1 cellular context compared by ENCODE assay signal in genomic region chr3:150729682-150730360, GRCh38.
A peak's percentile ranks its signal among the peaks of the same experiment; 100 is the strongest.
TF ChIP-seq lines count a peak whose summit lies in the region.

No MANE protein-coding gene starts in this region.

TF ChIP-seq in K562, 482 proteins besides CTCF, POLR2A, EP300 and RAD21 (continued from another document and continues in another):
- TF ChIP-seq MEF2D (tag; conservative IDR thresholded peaks at IDR 0.05; ENCODE audit: low read depth) (0 out of 2 replicates have a peak, but pooled peaks have one; percentile 28), ZNF766 (CRISPR knock-in tag; conservative IDR thresholded peaks at IDR 0.05) (no peak; the same call in 1 of the 2 replicates), ZBTB11 (CRISPR knock-in tag; IDR thresholded peaks at IDR 0.05) (peak in 1 of 3 experiments; percentile 42; a peak in 1 of 6 replicates), PKNOX1 (IDR thresholded peaks at IDR 0.05) (no peak), MTA1 (IDR thresholded peaks at IDR 0.05; ENCODE audit: borderline replicate concordance) (0 out of 2 replicates have a peak, but pooled peaks have one; percentile 56), FOXK1 (CRISPR knock-in tag; IDR thresholded peaks at IDR 0.05; ENCODE audit: borderline replicate concordance) (no peak), NR1H2 (CRISPR knock-in tag; IDR thresholded peaks at IDR 0.05) (no peak), GATA2 (CRISPR knock-in tag; IDR thresholded peaks at IDR 0.05) (peak; percentile 83), ZNF511 (CRISPR knock-in tag; IDR thresholded peaks at IDR 0.05) (no peak), NBN (IDR thresholded peaks at IDR 0.05; ENCODE audit: low read depth) (peak; percentile 76; the same call in 1 of the 2 replicates), PRDM10 (IDR thresholded peaks at IDR 0.05; ENCODE audit: partially characterized antibody) (peak; percentile 97), CBX1 (IDR thresholded peaks at IDR 0.05; ENCODE audit: low read depth) (no peak), FOXJ3 (CRISPR knock-in tag; IDR thresholded peaks at IDR 0.05) (0 out of 2 replicates have a peak, but pooled peaks have one; percentile 20), NCOA6 (IDR thresholded peaks at IDR 0.05) (no peak), ARID1B (IDR thresholded peaks at IDR 0.05) (peak; percentile 97), STAT5A (IDR thresholded peaks at IDR 0.05; ENCODE audit: borderline replicate concordance, low read length) (peak; percentile 89), FOXO4 (CRISPR knock-in tag; IDR thresholded peaks at IDR 0.05) (no peak), HCFC1 (IDR thresholded peaks at IDR 0.05; ENCODE audit: low read depth, low read length) (no peak), RERE (CRISPR knock-in tag; IDR thresholded peaks at IDR 0.05; ENCODE audit: borderline replicate concordance) (no peak), BCOR (IDR thresholded peaks at IDR 0.05) (0 out of 2 replicates have a peak, but pooled peaks have one; percentile 68), KLF13 (tag; IDR thresholded peaks at IDR 0.05; ENCODE audit: borderline replicate concordance, low read depth) (no peak), ZNF444 (CRISPR knock-in tag; IDR thresholded peaks at IDR 0.05) (no peak), SMARCB1 (IDR thresholded peaks at IDR 0.05; ENCODE audit: insufficient read length, low read depth) (no peak), ZKSCAN8 (CRISPR knock-in tag; IDR thresholded peaks at IDR 0.05) (peak; percentile 61; the same call in 1 of the 2 replicates), CBFA2T3 (IDR thresholded peaks at IDR 0.05) (peak; percentile 94), SMARCE1 (IDR thresholded peaks at IDR 0.05) (peak; percentile 92), ZNF175 (CRISPR knock-in tag; IDR thresholded peaks at IDR 0.05; ENCODE audit: low read depth) (no peak), MED1 (CRISPR knock-in tag; IDR thresholded peaks at IDR 0.05; ENCODE audit: borderline replicate concordance) (no peak), SMAD4 (CRISPR knock-in tag; conservative IDR thresholded peaks at IDR 0.05) (peak; percentile 64), TCF3 (CRISPR knock-in tag; IDR thresholded peaks at IDR 0.05) (peak; percentile 93), DLX4 (CRISPR knock-in tag; IDR thresholded peaks at IDR 0.05) (no peak), TBL1XR1 (IDR thresholded peaks at IDR 0.05; ENCODE audit: low read length in 2 of 2) (peak in 1 of 2 experiments; percentile 76; a peak in 2 of 4 replicates), EP400 (IDR thresholded peaks at IDR 0.05) (peak; percentile 30; the same call in 1 of the 2 replicates), POLR2G (IDR thresholded peaks at IDR 0.05; ENCODE audit: low read depth, low read length) (no peak), FOXM1 (IDR thresholded peaks at IDR 0.05; ENCODE audit: low read depth) (peak; percentile 88), FOXM1 (CRISPR knock-in tag; IDR thresholded peaks at IDR 0.05; ENCODE audit: low read depth) (no peak), BRD9 (IDR thresholded peaks at IDR 0.05; ENCODE audit: low read depth, partially characterized antibody) (peak; percentile 81), CGGBP1 (CRISPR knock-in tag; IDR thresholded peaks at IDR 0.05) (no peak), IRF2 (CRISPR knock-in tag; IDR thresholded peaks at IDR 0.05) (no peak), SMARCA4 (IDR thresholded peaks at IDR 0.05) (peak; percentile 94), DACH1 (IDR thresholded peaks at IDR 0.05; ENCODE audit: partially characterized antibody) (no peak), ARID3A (IDR thresholded peaks at IDR 0.05; ENCODE audit: borderline replicate concordance, low read depth, low read length) (peak; percentile 90; the same call in 1 of the 2 replicates), TAF1 (IDR thresholded peaks at IDR 0.05; ENCODE audit: control insufficient read depth, extremely low read depth, insufficient read depth, low read length, severe bottlenecking) (peak; percentile 38), LCOR (CRISPR knock-in tag; IDR thresholded peaks at IDR 0.05) (0 out of 2 replicates have a peak, but pooled peaks have one; percentile 44), ZFX (CRISPR knock-in tag; IDR thresholded peaks at IDR 0.05) (no peak), LEF1 (IDR thresholded peaks at IDR 0.05) (peak; percentile 93), HNRNPL (IDR thresholded peaks at IDR 0.05; ENCODE audit: low read depth, low read length) (no peak), SUPT5H (IDR thresholded peaks at IDR 0.05) (no peak), SRSF9 (IDR thresholded peaks at IDR 0.05; ENCODE audit: borderline replicate concordance, low read depth, low read length) (no peak), RBBP5 (IDR thresholded peaks at IDR 0.05; ENCODE audit: borderline replicate concordance, insufficient read depth, low read length, poor library complexity, severe bottlenecking) (peak; percentile 74), RBM17 (IDR thresholded peaks at IDR 0.05; ENCODE audit: borderline replicate concordance, low read depth, low read length) (no peak), MCM3 (IDR thresholded peaks at IDR 0.05) (no peak)
